Comparison of ENCODE assay signal across 8 cellular contexts in genomic region chr9:83062011-83062652, GRCh38. TPM values are rescaled to one million over a fixed set of nuclear protein-coding genes. Genes with fewer than 3 reads are reported as not detected.
DNase-seq lines count a peak whose midpoint lies in the region; ATAC-seq and TF ChIP-seq lines count a peak whose summit lies in the region.

No MANE protein-coding gene starts in this region.

- peak overlapping the region; percentile 52 for H3K27ac ChIP-seq in RWPE1

- H3K27ac Mint-ChIP-seq in stimulated activated memory B cell treated with anti-CD40 and anti-IgM and Interleukin-4, amounts not matched to agents 10 μg/mL and 1 μg/mL and 100 μg/mL, for 72 hours: no peak overlapping the region
- peak overlapping the region in 1 of 2 donors; percentile 22 for H3K27ac Mint-ChIP-seq in activated naive CD4-positive, alpha-beta T cell treated with anti-CD3 and anti-CD28 coated beads, Interleukin-2, amount 50 U/mL, for 72 hours

- TF ChIP-seq CTCF in RWPE1 (conservative IDR thresholded peaks at IDR 0.05; ENCODE audit: low read depth): no peak

- CTCF ChIA-PET in RWPE1 (lab: Yijun Ruan, JAX): interaction anchor here (0.7 to 1.4 kb wide), 7 partner anchors 10 to 858 kb away, joined by 3 to 5 read pairs (median 3); no protein-coding TSS in a partner anchor

- H3K36me3 Mint-ChIP-seq in stimulated activated memory B cell treated with anti-CD40 and anti-IgM and Interleukin-4, amounts not matched to agents 10 μg/mL and 1 μg/mL and 100 μg/mL, for 72 hours: no peaks in the 10 kb centered on the region
- H3K36me3 Mint-ChIP-seq in activated naive CD4-positive, alpha-beta T cell treated with anti-CD3 and anti-CD28 coated beads, Interleukin-2, amount 50 U/mL, for 72 hours: peaks cover 11 to 33% of the 10 kb centered on the region in 2 donors

- POLR2A ChIA-PET in RWPE1 (lab: Yijun Ruan, JAX; ENCODE audit: low non-redundant PET): interaction anchor here (1.0 to 1.8 kb wide), 4 partner anchors 14 to 35 kb away, joined by 3 to 5 read pairs (median 5); no protein-coding TSS in a partner anchor

- DNase-seq in HK-2 (ENCODE audit: unreplicated experiment) (peak; percentile 74), RWPE1 (ENCODE audit: low spot score) (peak; percentile 57), iPS DF 19.7 (ENCODE audit: low read depth, low spot score) (peak; percentile 15), dermis blood vessel endothelial cell (no peak)
- DNase-seq in activated naive CD4-positive, alpha-beta T cell treated with anti-CD3 and anti-CD28 coated beads, Interleukin-2, amount 50 U/mL, for 72 hours (ENCODE audit: low spot score in 2 of 2): no peak

- H3K4me3 Mint-ChIP-seq in stimulated activated memory B cell treated with anti-CD40 and anti-IgM and Interleukin-4, amounts not matched to agents 10 μg/mL and 1 μg/mL and 100 μg/mL, for 72 hours: peak overlapping the region; percentile 24

- ATAC-seq in stimulated activated memory B cell treated with anti-CD40 and anti-IgM and Interleukin-4, amounts not matched to agents 10 μg/mL and 1 μg/mL and 100 μg/mL, for 72 hours: no peak
- ATAC-seq in GM21528 (IDR thresholded peaks at IDR 0.05; ENCODE audit: low FRiP score, unreplicated experiment) (no peak), GM21390 (IDR thresholded peaks at IDR 0.05; ENCODE audit: unreplicated experiment) (no peak)
- ATAC-seq in activated naive CD4-positive, alpha-beta T cell treated with anti-CD3 and anti-CD28 coated beads, Interleukin-2, amount 50 U/mL, for 72 hours: no peak

- H3K4me1 Mint-ChIP-seq in stimulated activated memory B cell treated with anti-CD40 and anti-IgM and Interleukin-4, amounts not matched to agents 10 μg/mL and 1 μg/mL and 100 μg/mL, for 72 hours: no peaks in the 10 kb centered on the region

- peaks cover 47% of the 10 kb centered on the region for H3K27me3 Mint-ChIP-seq in stimulated activated memory B cell treated with anti-CD40 and anti-IgM and Interleukin-4, amounts not matched to agents 10 μg/mL and 1 μg/mL and 100 μg/mL, for 72 hours

- H3K9me3 Mint-ChIP-seq in stimulated activated memory B cell treated with anti-CD40 and anti-IgM and Interleukin-4, amounts not matched to agents 10 μg/mL and 1 μg/mL and 100 μg/mL, for 72 hours: no peaks in the 10 kb centered on the region
- peaks cover 0 to 3% of the 10 kb centered on the region in 2 donors for H3K9me3 Mint-ChIP-seq in activated naive CD4-positive, alpha-beta T cell treated with anti-CD3 and anti-CD28 coated beads, Interleukin-2, amount 50 U/mL, for 72 hours

RNA-seq across cellular contexts. Expression of gene RASEF, which starts 0.8 kb away (rescaled TPM):
- total RNA-seq in activated naive CD4-positive, alpha-beta T cell treated with anti-CD3 and anti-CD28 coated beads, Interleukin-2, amount 50 U/mL, for 72 hours: not detected
- total RNA-seq in dermis blood vessel endothelial cell: 0.05 and 0.17 TPM in 2 replicates

Comparison
In these comparisons a context has a peak if more than half of its experiments do, and no peak if none do; other contexts are left out.
1. DNase-seq: peak in HK-2 (single experiment), RWPE1 (single experiment) and iPS DF 19.7 (single experiment); none in activated naive CD4-positive, alpha-beta T cell treated with anti-CD3 and anti-CD28 coated beads, Interleukin-2, amount 50 U/mL, for 72 hours (0 of 2) and dermis blood vessel endothelial cell (single experiment).